18 cellular contexts compared by ENCODE assay signal in the genomic region with DNA sequence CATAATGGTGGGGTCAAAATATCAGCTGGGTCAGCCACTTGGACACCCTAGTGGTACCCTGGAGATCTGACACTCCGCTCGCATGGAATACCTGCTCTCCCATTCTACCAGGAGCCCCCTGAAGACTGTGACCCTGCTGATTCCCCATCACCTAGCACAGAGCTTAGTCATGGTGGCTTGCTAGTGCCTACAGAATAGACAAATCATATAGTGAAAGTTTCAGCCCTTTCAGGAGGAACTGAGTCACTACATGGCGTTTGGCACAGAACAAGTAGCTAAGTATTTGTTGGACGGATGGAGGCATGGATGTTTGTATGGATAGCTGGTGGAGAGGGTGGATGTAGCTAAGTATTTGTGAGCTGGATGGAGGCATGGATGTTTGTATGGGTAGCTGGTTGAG.
DNase-seq lines count a peak whose midpoint lies in the region; ATAC-seq and TF ChIP-seq lines count a peak whose summit lies in the region.
"Had no signal": no experiment of that assay in that cellular context is flagged by ENCODE, and none has a peak within 500 bp of the region (broad histone marks: within the 10 kb centered on the region; RNA-seq: fewer than 3 reads in every experiment).

No MANE protein-coding gene starts in this region.

- peaks cover 14% of the 10 kb centered on the region for H3K4me1 ChIP-seq in foreskin keratinocyte

- H3K27ac ChIP-seq in foreskin keratinocyte, result no peak overlapping the region
- H3K27ac ChIP-seq: BLaER1 treated with 17β-estradiol and CSF1 and Interleukin-3, amounts not matched to agents 10 nM and 100 nM had no signal

- intact Hi-C loops in activated CD4-positive, alpha-beta T cell treated with anti-CD3 and anti-CD28 coated beads for 36 hours (cut with DNase I, micrococcal nuclease), result loop anchor here (2.0 kb wide), 1 partner anchor 68 kb away; no protein-coding TSS in a partner anchor
- intact Hi-C loops in left ventricle myocardium superior (cut with micrococcal nuclease), result no loop called here

- DNase-seq in activated CD4-positive, alpha-beta T cell treated with anti-CD3 and anti-CD28 coated beads for 36 hours, result peak; percentile 48
- DNase-seq in activated CD4-positive, alpha-beta T cell treated with anti-CD3 and anti-CD28 coated beads, Interleukin-2, amount 50 U/mL, for 4 hours, result no peak
- DNase-seq in stimulated activated CD4-positive, alpha-beta T cell treated with anti-CD3 and anti-CD28 coated beads, Interleukin-1b, Interleukin-23, amount 100 ng/mL, for 48 hours, result peak; percentile 7
- DNase-seq in stimulated activated CD4-positive, alpha-beta T cell treated with anti-CD3 and anti-CD28 coated beads, Interleukin-4, amount 100 ng/mL, for 4 hours, result no peak
- DNase-seq in foreskin keratinocyte, result peak in 1 of 2 donors; percentile 38
- no peak for DNase-seq in activated CD8-positive, alpha-beta memory T cell treated with anti-CD3 and anti-CD28 coated beads, Interleukin-2, amount 50 U/mL, for 4 hours
- DNase-seq in left ventricle myocardium superior, result no peak
- DNase-seq: 8988T, H7, Karpas-422, MM.1S, NCI-H1105, NCI-H1694 treated with DMSO at 0.1 percent for 48 hours, NCI-H446, NCI-H748 treated with DMSO at 0.1 percent for 48 hours, PC-3 had no signal

- H3K27me3 ChIP-seq in foreskin keratinocyte, result peaks cover 7% of the 10 kb centered on the region

- TF ChIP-seq CTCF in foreskin keratinocyte (conservative IDR thresholded peaks at IDR 0.05), result no peak

- CTCF ChIA-PET in activated CD4-positive, alpha-beta T cell treated with anti-CD3 and anti-CD28 coated beads for 36 hours (lab: Charles Lee), result interaction anchor here (0.6 to 3.2 kb wide), 5 partner anchors 11 to 51 kb away, joined by 3 to 17 read pairs (median 3); no protein-coding TSS in a partner anchor

- H3K4me3 Mint-ChIP-seq in activated CD4-positive, alpha-beta T cell treated with anti-CD3 and anti-CD28 coated beads for 36 hours, result no peak overlapping the region

- no peaks in the 10 kb centered on the region for H3K36me3 Mint-ChIP-seq in activated CD4-positive, alpha-beta T cell treated with anti-CD3 and anti-CD28 coated beads for 36 hours (ENCODE audit: low read depth)

- H3K27ac Mint-ChIP-seq in activated CD4-positive, alpha-beta T cell treated with anti-CD3 and anti-CD28 coated beads for 36 hours, result no peak overlapping the region

- ATAC-seq in activated CD4-positive, alpha-beta T cell treated with anti-CD3 and anti-CD28 coated beads for 36 hours, result peak; percentile 85
- ATAC-seq in foreskin keratinocyte (peak; percentile 43), GM18870 (IDR thresholded peaks at IDR 0.05; ENCODE audit: unreplicated experiment) (no peak), left ventricle myocardium superior (no peak)
- ATAC-seq: PC-3 had no signal

- H3K4me1 Mint-ChIP-seq in activated CD4-positive, alpha-beta T cell treated with anti-CD3 and anti-CD28 coated beads for 36 hours, result peaks cover 12% of the 10 kb centered on the region

- POLR2A ChIA-PET in activated CD4-positive, alpha-beta T cell treated with anti-CD3 and anti-CD28 coated beads for 36 hours (lab: Charles Lee), result no interaction called here

- H3K9me3 Mint-ChIP-seq in activated CD4-positive, alpha-beta T cell treated with anti-CD3 and anti-CD28 coated beads for 36 hours (ENCODE audit: low read depth), result no peaks in the 10 kb centered on the region

- peaks cover 65% of the 10 kb centered on the region for H3K27me3 Mint-ChIP-seq in activated CD4-positive, alpha-beta T cell treated with anti-CD3 and anti-CD28 coated beads for 36 hours

Comparison
In these comparisons a context has a peak if more than half of its experiments do, and no peak if none do; other contexts are left out.
1. DNase-seq: peak in activated CD4-positive, alpha-beta T cell treated with anti-CD3 and anti-CD28 coated beads for 36 hours (single experiment) and stimulated activated CD4-positive, alpha-beta T cell treated with anti-CD3 and anti-CD28 coated beads, Interleukin-1b, Interleukin-23, amount 100 ng/mL, for 48 hours (single experiment); none in activated CD4-positive, alpha-beta T cell treated with anti-CD3 and anti-CD28 coated beads, Interleukin-2, amount 50 U/mL, for 4 hours (0 of 2), stimulated activated CD4-positive, alpha-beta T cell treated with anti-CD3 and anti-CD28 coated beads, Interleukin-4, amount 100 ng/mL, for 4 hours (0 of 2), activated CD8-positive, alpha-beta memory T cell treated with anti-CD3 and anti-CD28 coated beads, Interleukin-2, amount 50 U/mL, for 4 hours (single experiment) and left ventricle myocardium superior (single experiment).
2. ATAC-seq: peak in activated CD4-positive, alpha-beta T cell treated with anti-CD3 and anti-CD28 coated beads for 36 hours (single experiment) and foreskin keratinocyte (single experiment); none in GM18870 (single experiment) and left ventricle myocardium superior (single experiment).